ENCODE assay signal across 12 cellular contexts in genomic region chr4:138190452-138190858, GRCh38. TPM values are rescaled to one million over a fixed set of nuclear protein-coding genes. Genes with fewer than 3 reads are reported as not detected.
A peak's percentile ranks its signal among the peaks of the same experiment; 100 is the strongest.
DNase-seq lines count a peak whose midpoint lies in the region; ATAC-seq, FAIRE-seq and TF ChIP-seq lines count a peak whose summit lies in the region.
"Had no signal": no experiment of that assay in that cellular context is flagged by ENCODE, and none has a peak within 500 bp of the region (broad histone marks: within the 10 kb centered on the region; RNA-seq: fewer than 3 reads in every experiment).

No MANE protein-coding gene starts in this region.

- no peaks in the 10 kb centered on the region for H3K36me3 Mint-ChIP-seq in T-helper 17 cell (ENCODE audit: low read depth)
- H3K36me3 Mint-ChIP-seq: type B pancreatic cell had no signal

- H3K9me3 ChIP-seq in T-helper 17 cell (ENCODE audit: control insufficient read depth, low read length, poor library complexity, severe bottlenecking) (no peaks in the 10 kb centered on the region), HepG2 (ENCODE audit: low read length) (no peaks in the 10 kb centered on the region)

- no TSS peak for BruUV-seq in HepG2 (replicated peaks; lab: Mats Ljungman, UMichigan)

- DNase-seq in GM12892 (ENCODE audit: insufficient read length), result no peak
- no peak for DNase-seq in T-helper 17 cell
- no peak for DNase-seq in HepG2 (ENCODE audit: low spot score)
- no peak for DNase-seq in NCI-H1105 treated with DMSO at 0.1 percent for 48 hours (lab: John Stamatoyannopoulos, UW)
- no peak for DNase-seq in central memory CD4-positive, alpha-beta T cell
- no peak for DNase-seq in NCI-H748 (lab: John Stamatoyannopoulos, UW; ENCODE audit: unreplicated experiment)
- DNase-seq: COR-L47, Right ventricle myocardium superior had no signal

- no peak for TF ChIP-seq RAD21 in HepG2 (CRISPR knock-in tag; IDR thresholded peaks at IDR 0.05)

- H2AFZ ChIP-seq in HepG2 (ENCODE audit: low read length), result no peak overlapping the region

- CTCF ChIA-PET in HepG2 (lab: Yijun Ruan, JAX; ENCODE audit: low intra/inter-chr PET ratio, low total read pairs), result no interaction called here

- H3K4me3 Mint-ChIP-seq in T-helper 17 cell, result no peak overlapping the region
- H3K4me3 Mint-ChIP-seq: type B pancreatic cell had no signal

- TF ChIP-seq POLR2A in GM12892 (IDR thresholded peaks at IDR 0.05; ENCODE audit: low read depth, low read length) (no peak), HepG2 (IDR thresholded peaks at IDR 0.05; ENCODE audit: insufficient read depth in 1 of 2, low read depth in 2 of 2, low read length in 2 of 2) (no peak)

- H3K79me2 ChIP-seq in HepG2 (ENCODE audit: insufficient read depth, low read length), result peaks cover 2% of the 10 kb centered on the region

- H3K4me3 ChIP-seq in HepG2 (replicated peaks in 1 of 3; ENCODE audit: insufficient read depth in 1 of 3, low read depth in 2 of 3, low read length in 3 of 3), result no peak overlapping the region

- no peak overlapping the region for H3K9ac ChIP-seq in HepG2 (ENCODE audit: insufficient read depth, low read depth, low read length)

- POLR2A ChIA-PET in HepG2 (lab: Yijun Ruan, JAX), result no interaction called here

- in situ Hi-C loops in HepG2 (cut with HindIII; ENCODE audit: extremely low pct_ligation_motif_present, low pct_unique_long_range_greater_than_20kb), result no loop called here

- H3K27me3 ChIP-seq in HepG2 (ENCODE audit: control insufficient read depth in 1 of 2, insufficient read depth in 2 of 2, low read length in 2 of 2), result no peaks in the 10 kb centered on the region

- FAIRE-seq in GM12892 (lab: Jason Lieb, UNC), result peak; percentile 81
- FAIRE-seq in HepG2 (lab: Jason Lieb, UNC), result no peak
- FAIRE-seq: endometrium had no signal

- no peak overlapping the region for H3K27ac Mint-ChIP-seq in T-helper 17 cell
- H3K27ac Mint-ChIP-seq: type B pancreatic cell had no signal

- intact Hi-C loops in HepG2 (cut with micrococcal nuclease; ENCODE audit: unreplicated experiment), result no loop called here

- H4K20me1 ChIP-seq in HepG2 (ENCODE audit: insufficient read depth, low read length), result no peaks in the 10 kb centered on the region

- H3K27me3 Mint-ChIP-seq in T-helper 17 cell, result no peaks in the 10 kb centered on the region
- H3K27me3 Mint-ChIP-seq: type B pancreatic cell had no signal

- no peak overlapping the region for H3K27ac ChIP-seq in HepG2 (ENCODE audit: extremely low read length, insufficient read depth, low read length)

- no peak for TF ChIP-seq CTCF in HepG2 (CRISPR knock-in tag; IDR thresholded peaks at IDR 0.05)

- TF ChIP-seq EP300 in HepG2 (IDR thresholded peaks at IDR 0.05; ENCODE audit: low read depth in 2 of 2, low read length in 2 of 2), result no peak
- no peak for TF ChIP-seq EP300 in HepG2 (CRISPR knock-in tag; IDR thresholded peaks at IDR 0.05; ENCODE audit: borderline replicate concordance)

- no peak overlapping the region for H3K4me2 ChIP-seq in HepG2 (ENCODE audit: low read depth, low read length)

- 85% methylated on average over 3 of the region's 3 CpGs for WGBS in HepG2 (ENCODE audit: low lambda C conversion rate)

- peak; percentile 99 for ATAC-seq in GM21423 (IDR thresholded peaks at IDR 0.05; ENCODE audit: unreplicated experiment)
- peak; percentile 99 for ATAC-seq in HG03196 (IDR thresholded peaks at IDR 0.05; ENCODE audit: unreplicated experiment)
- ATAC-seq in T-helper 17 cell, result peak; percentile 16
- no peak for ATAC-seq in HepG2

- peaks cover 11% of the 10 kb centered on the region for H3K4me1 ChIP-seq in HepG2 (ENCODE audit: insufficient read depth, low read length)

- no peaks in the 10 kb centered on the region for H3K4me1 Mint-ChIP-seq in T-helper 17 cell

- H3K36me3 ChIP-seq in HepG2 (replicated peaks in 1 of 2; ENCODE audit: control insufficient read depth in 1 of 2, insufficient read depth in 2 of 2, low read length in 2 of 2), result peaks cover 0 to 20% of the 10 kb centered on the region in 2 experiments; a peak in 2 of 5 replicates

TF ChIP-seq in HepG2, 621 proteins besides CTCF, POLR2A, EP300 and RAD21 (continues in another document):
- TF ChIP-seq, protein P1, sequence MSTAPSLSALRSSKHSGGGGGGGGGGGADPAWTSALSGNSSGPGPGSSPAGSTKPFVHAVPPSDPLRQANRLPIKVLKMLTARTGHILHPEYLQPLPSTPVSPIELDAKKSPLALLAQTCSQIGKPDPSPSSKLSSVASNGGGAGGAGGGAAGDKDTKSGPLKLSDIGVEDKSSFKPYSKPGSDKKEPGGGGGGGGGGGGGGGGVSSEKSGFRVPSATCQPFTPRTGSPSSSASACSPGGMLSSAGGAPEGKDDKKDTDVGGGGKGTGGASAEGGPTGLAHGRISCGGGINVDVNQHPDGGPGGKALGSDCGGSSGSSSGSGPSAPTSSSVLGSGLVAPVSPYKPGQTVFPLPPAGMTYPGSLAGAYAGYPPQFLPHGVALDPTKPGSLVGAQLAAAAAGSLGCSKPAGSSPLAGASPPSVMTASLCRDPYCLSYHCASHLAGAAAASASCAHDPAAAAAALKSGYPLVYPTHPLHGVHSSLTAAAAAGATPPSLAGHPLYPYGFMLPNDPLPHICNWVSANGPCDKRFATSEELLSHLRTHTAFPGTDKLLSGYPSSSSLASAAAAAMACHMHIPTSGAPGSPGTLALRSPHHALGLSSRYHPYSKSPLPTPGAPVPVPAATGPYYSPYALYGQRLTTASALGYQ (CRISPR knock-in tag; IDR thresholded peaks at IDR 0.05), result no peak
- TF ChIP-seq ZNF782 (CRISPR knock-in tag; IDR thresholded peaks at IDR 0.05; ENCODE audit: borderline replicate concordance) (no peak), ZFP36 (IDR thresholded peaks at IDR 0.05; ENCODE audit: borderline replicate concordance, low read depth, low read length, partially characterized antibody) (no peak), ZBTB7B (CRISPR knock-in tag; IDR thresholded peaks at IDR 0.05) (no peak), ADNP (CRISPR knock-in tag; IDR thresholded peaks at IDR 0.05) (no peak), ZNF788 (CRISPR knock-in tag; IDR thresholded peaks at IDR 0.05; ENCODE audit: borderline replicate concordance) (no peak), ARID5B (CRISPR knock-in tag; IDR thresholded peaks at IDR 0.05) (no peak), ARHGAP35 (CRISPR knock-in tag; IDR thresholded peaks at IDR 0.05; ENCODE audit: borderline replicate concordance) (no peak)
- TF ChIP-seq, protein P2, sequence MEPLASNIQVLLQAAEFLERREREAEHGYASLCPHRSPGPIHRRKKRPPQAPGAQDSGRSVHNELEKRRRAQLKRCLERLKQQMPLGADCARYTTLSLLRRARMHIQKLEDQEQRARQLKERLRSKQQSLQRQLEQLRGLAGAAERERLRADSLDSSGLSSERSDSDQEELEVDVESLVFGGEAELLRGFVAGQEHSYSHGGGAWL (CRISPR knock-in tag; IDR thresholded peaks at IDR 0.05), result no peak

RNA-seq across cellular contexts. Expression of gene SLC7A11, which starts 51.7 kb away (rescaled TPM):
- polyA plus RNA-seq in GM12892 (2012; ENCODE audit: missing spikeins), result 1.5 TPM
- total RNA-seq in T-helper 17 cell (under 1 TPM; 0.05 to 0.60 TPM), HepG2 (2016; rRNA removed; fragmentation: Illumina TruSeq; extraction: Trizol) (11.9 and 15.7 TPM in 2 replicates)
- total RNA-seq in HepG2 (2016; cell fraction: cytosol; rRNA removed; fragmentation: Illumina TruSeq; extraction: Trizol; ENCODE audit: low read depth), result 1.5 and 2.6 TPM in 2 replicates
- 13.1 and 14.5 TPM in 2 replicates for total RNA-seq in HepG2 (2016; cell fraction: insoluble cytoplasmic fraction; rRNA removed; fragmentation: Illumina TruSeq; extraction: Trizol)
- total RNA-seq in HepG2 (2016; cell fraction: membrane; rRNA removed; fragmentation: Illumina TruSeq; extraction: Trizol), result 4.0 and 5.0 TPM in 2 replicates
- total RNA-seq in HepG2 (2016; cell fraction: nucleus; rRNA removed; fragmentation: Illumina TruSeq; extraction: Trizol), result 21.1 and 22.8 TPM in 2 replicates
- polyA plus RNA-seq in HepG2 (2011; rRNA removed), result 15.9 and 17.5 TPM in 2 replicates
- polyA plus RNA-seq in HepG2 (2011; cell fraction: cytosol; rRNA removed), result 5.6 and 9.4 TPM in 2 replicates
- 9.2 and 14.7 TPM in 2 replicates for polyA plus RNA-seq in HepG2 (2011; cell fraction: nucleus; rRNA removed)
- polyA plus RNA-seq in HepG2 (2012), result 20.4 and 31.0 TPM in 2 replicates
- 0.35 and 0.42 TPM in 2 replicates for polyA plus RNA-seq in HepG2 (2016; cell fraction: cytosol; fragmentation: Illumina TruSeq; extraction: Trizol; ENCODE audit: low read depth)
- polyA plus RNA-seq in HepG2 (2016; cell fraction: insoluble cytoplasmic fraction; fragmentation: Illumina TruSeq; extraction: Trizol; ENCODE audit: low read depth), result 5.6 and 6.9 TPM in 2 replicates
- polyA plus RNA-seq in HepG2 (2016; cell fraction: membrane; fragmentation: Illumina TruSeq; extraction: Trizol; ENCODE audit: low read depth), result 0.86 and 0.94 TPM in 2 replicates
- polyA plus RNA-seq in HepG2 (2016; cell fraction: nucleus; fragmentation: Illumina TruSeq; extraction: Trizol; ENCODE audit: insufficient read depth, low read depth), result 16.0 and 16.6 TPM in 2 replicates
- 95.4 and 149 TPM in 2 replicates for polyA minus RNA-seq in HepG2 (2011; rRNA and poly(A)+ RNA removed; ENCODE audit: low replicate concordance)
- 28.0 and 41.2 TPM in 2 replicates for polyA minus RNA-seq in HepG2 (2011; cell fraction: cytosol; rRNA and poly(A)+ RNA removed)
- 82.7 and 97.5 TPM in 2 replicates for polyA minus RNA-seq in HepG2 (2011; cell fraction: nucleus; rRNA and poly(A)+ RNA removed)
